ENCODE assay signal across 20 cellular contexts in genomic region chr2:69416147-69416546, GRCh38.
"Had no signal": no experiment of that assay in that cellular context is flagged by ENCODE, and none has a peak within 500 bp of the region (broad histone marks: within the 10 kb centered on the region; RNA-seq: fewer than 3 reads in every experiment).

No MANE protein-coding gene starts in this region.

- H3K4me3 ChIP-seq: MG63 had no signal

- H3K27me3 ChIP-seq: MG63 had no signal

- H3K9me3 ChIP-seq: MG63, SK-N-SH had no signal

- H3K27ac ChIP-seq: RWPE1 had no signal

- DNase-seq: IMR-90, Karpas-422, KG1, MG63, NCI-H1092 treated with DMSO at 0.1 percent for 48 hours, NCI-H1436, NCI-H187, NCI-H2029, NCI-H2081 treated with DMSO at 0.1 percent for 48 hours, NCI-H2171, NCI-H226, NCI-H446, NCI-H510A, NCI-H524 treated with DMSO at 0.1 percent for 48 hours, NCI-H69, NCI-H774, SHP77, SK-N-SH, SW 1271 had no signal
